Comparison of ENCODE assay signal across 13 cellular contexts in the genomic region with DNA sequence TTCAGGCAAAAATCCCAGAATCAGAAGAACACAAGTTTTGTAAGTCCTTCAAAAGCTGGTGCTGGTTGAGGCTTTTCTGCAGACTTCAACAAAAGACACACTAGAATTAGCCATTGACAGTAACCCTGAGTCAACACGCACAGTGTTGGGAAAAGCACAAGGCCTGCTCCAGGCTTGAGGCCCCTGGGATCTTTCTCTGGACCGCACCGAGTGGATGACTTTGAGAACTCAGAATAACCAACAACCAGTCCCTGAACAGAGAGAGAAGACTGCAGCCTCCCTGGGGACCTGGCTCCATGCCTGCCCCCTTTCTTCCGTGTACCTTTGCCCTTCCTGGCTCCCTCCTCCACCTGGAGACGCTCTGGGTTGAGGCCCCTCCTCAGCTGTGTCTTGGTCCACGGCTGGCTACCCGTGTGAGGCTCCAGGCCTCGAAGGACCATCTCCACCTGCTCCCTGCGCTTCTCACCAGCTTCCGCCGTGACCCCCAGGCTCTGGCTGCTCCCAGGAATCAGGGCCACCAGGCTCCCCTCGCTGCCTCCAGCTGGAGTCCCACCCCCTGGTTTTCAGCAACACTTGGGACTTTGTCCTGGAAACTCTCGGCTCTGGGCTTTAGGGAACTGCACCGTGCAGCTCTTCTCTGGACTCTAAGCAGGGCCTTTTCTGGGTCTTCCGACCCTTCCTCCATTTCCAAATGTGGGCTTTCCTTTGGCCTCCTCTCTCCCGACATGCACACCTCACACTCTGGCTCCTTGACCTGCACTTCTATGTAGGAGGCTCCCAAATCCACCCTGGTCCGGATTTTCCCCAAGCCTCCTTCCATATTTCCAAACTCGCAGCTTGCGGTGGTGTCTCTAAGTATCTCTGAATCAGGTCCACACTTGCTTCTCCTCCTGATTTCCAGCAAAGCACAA. TPM values are rescaled to one million over a fixed set of nuclear protein-coding genes. Genes with fewer than 3 reads are reported as not detected.
DNase-seq lines count a peak whose midpoint lies in the region; ATAC-seq and TF ChIP-seq lines count a peak whose summit lies in the region.
"Had no signal": no experiment of that assay in that cellular context is flagged by ENCODE, and none has a peak within 500 bp of the region (broad histone marks: within the 10 kb centered on the region; RNA-seq: fewer than 3 reads in every experiment).

No MANE protein-coding gene starts in this region.

- H3K79me2 ChIP-seq in parathyroid adenoma: peaks cover 27% of the 10 kb centered on the region

- in situ Hi-C loops in transverse colon (cut with MboI; ENCODE audit: low pct_ligation_motif_present in 1 of 4, low pct_unique_long_range_greater_than_20kb in 1 of 4, low sequenced_read_pairs in 3 of 4): no loop called here

- no peak for ATAC-seq in HG02798 (IDR thresholded peaks at IDR 0.05; ENCODE audit: poor library complexity, unreplicated experiment)
- ATAC-seq: stimulated activated naive B cell treated with anti-CD40 and anti-IgM and Interleukin-4, amounts not matched to agents 10 μg/mL and 1 μg/mL and 100 μg/mL, for 72 hours had no signal

- H3K4me3 ChIP-seq in parathyroid adenoma (ENCODE audit: low read depth, low read length): peak overlapping the region; percentile 22
- no peak overlapping the region for H3K4me3 ChIP-seq in transverse colon

- H3K27me3 ChIP-seq in parathyroid adenoma (ENCODE audit: control insufficient read depth, insufficient read depth, low read length) (no peaks in the 10 kb centered on the region), transverse colon (no peaks in the 10 kb centered on the region)

- no peak for TF ChIP-seq EP300 in transverse colon (IDR thresholded peaks at IDR 0.05; ENCODE audit: low read depth)

- H3K36me3 ChIP-seq in parathyroid adenoma (ENCODE audit: control insufficient read depth, insufficient read depth, low read length): no peaks in the 10 kb centered on the region
- H3K36me3 ChIP-seq in transverse colon: no peaks in the 10 kb centered on the region

- H3K4me2 ChIP-seq in parathyroid adenoma (ENCODE audit: low read length): peak overlapping the region; percentile 76

- H3K4me1 ChIP-seq in parathyroid adenoma (no peaks in the 10 kb centered on the region), transverse colon (peaks cover 20 to 42% (median 36%) of the 10 kb centered on the region in 4 donors)

- DNase-seq in islet precursor cell (peak; percentile 51), transverse colon (peak; percentile 57), MV-4-11 (lab: John Stamatoyannopoulos, UW) (no peak), KG1 (lab: John Stamatoyannopoulos, UW) (no peak), NCI-H69 (lab: John Stamatoyannopoulos, UW) (no peak)
- DNase-seq: activated CD4-positive, alpha-beta memory T cell treated with anti-CD3 and anti-CD28 coated beads for 36 hours; activated naive CD8-positive, alpha-beta T cell treated with anti-CD3 and anti-CD28 coated beads for 36 hours; effector CD4-positive, alpha-beta T cell; GOT3; stimulated activated naive B cell treated with anti-CD40 and anti-IgM and Interleukin-4, amounts not matched to agents 10 μg/mL and 1 μg/mL and 100 μg/mL, for 72 hours had no signal

- H3K9me3 ChIP-seq in parathyroid adenoma (ENCODE audit: control insufficient read depth, low read length): no peaks in the 10 kb centered on the region
- H3K9me3 ChIP-seq in transverse colon: no peaks in the 10 kb centered on the region

- no peak for TF ChIP-seq POLR2A in transverse colon (IDR thresholded peaks at IDR 0.05)

- no peak overlapping the region for H2AFZ ChIP-seq in parathyroid adenoma

- H3K9ac ChIP-seq in parathyroid adenoma: no peak overlapping the region

- TF ChIP-seq CTCF in parathyroid adenoma (IDR thresholded peaks at IDR 0.05) (no peak), transverse colon (IDR thresholded peaks at IDR 0.05) (no peak)

- H3K27ac ChIP-seq in cingulate gyrus (ENCODE audit: low read depth, low read length) (peak overlapping the region; percentile 79), parathyroid adenoma (peak overlapping the region; percentile 1), transverse colon (peak overlapping the region; percentile 71 to 82 (median 81))

- WGBS in transverse colon (ENCODE audit: low coverage in 1 of 2), 2 donors: 55 to 74% methylated on average over 5 to 19 of the region's 19 CpGs

- intact Hi-C loops in transverse colon (cut with DNase I; ENCODE audit: low total_unique reads): no loop called here

RNA-seq across cellular contexts. Expression of a gene that starts 28.2 kb away (rescaled TPM):
- total RNA-seq in transverse colon: 10 to 100 TPM; 13.4 to 32.0 (median 18.4) TPM

Comparison
In these comparisons a context has a peak if more than half of its experiments do, and no peak if none do; other contexts are left out.
1. H3K27ac ChIP-seq: peak in every context shown above with its lines; median percentile 81 in transverse colon; 79 in cingulate gyrus; 1 in parathyroid adenoma.
2. DNase-seq: peak in islet precursor cell (single experiment) and transverse colon (single experiment); none in MV-4-11 (single experiment), KG1 (single experiment) and NCI-H69 (single experiment).